ENCODE assay signal across 18 cellular contexts in genomic region chr3:197794115-197794514, GRCh38. TPM values are rescaled to one million over a fixed set of nuclear protein-coding genes. Genes with fewer than 3 reads are reported as not detected.
DNase-seq lines count a peak whose midpoint lies in the region; ATAC-seq, FAIRE-seq and TF ChIP-seq lines count a peak whose summit lies in the region.
"Had no signal": no experiment of that assay in that cellular context is flagged by ENCODE, and none has a peak within 500 bp of the region (broad histone marks: within the 10 kb centered on the region; RNA-seq: fewer than 3 reads in every experiment).

No MANE protein-coding gene starts in this region.

- intact Hi-C loops in OCI-LY7 (cut with micrococcal nuclease; ENCODE audit: unreplicated experiment) = no loop called here
- intact Hi-C loops in sigmoid colon (cut with DNase I) = no loop called here

- TF ChIP-seq POLR2A in A549 (IDR thresholded peaks at IDR 0.05; ENCODE audit: low read length) (no peak), GM12891 (IDR thresholded peaks at IDR 0.05; ENCODE audit: low read depth, low read length) (no peak), upper lobe of left lung (IDR thresholded peaks at IDR 0.05) (no peak), sigmoid colon (IDR thresholded peaks at IDR 0.05) (no peak)

- TF ChIP-seq EP300 in A549 (IDR thresholded peaks at IDR 0.05) = no peak
- no peak for TF ChIP-seq EP300 in upper lobe of left lung (IDR thresholded peaks at IDR 0.05)
- no peak for TF ChIP-seq EP300 in sigmoid colon (IDR thresholded peaks at IDR 0.05)

- no peak for TF ChIP-seq CTCF in A549 (IDR thresholded peaks at IDR 0.05)
- TF ChIP-seq CTCF in OCI-LY7 (conservative IDR thresholded peaks at IDR 0.05; ENCODE audit: low read length) = no peak
- no peak for TF ChIP-seq CTCF in keratinocyte (optimal IDR thresholded peaks at IDR 0.05 in 1 of 3, IDR thresholded peaks at IDR 0.05 in 1 of 3, conservative IDR thresholded peaks at IDR 0.05 in 1 of 3; ENCODE audit: extremely low read depth in 1 of 3, insufficient read depth in 2 of 3, low read length in 3 of 3)
- no peak for TF ChIP-seq CTCF in upper lobe of left lung (IDR thresholded peaks at IDR 0.05)
- TF ChIP-seq CTCF in sigmoid colon (IDR thresholded peaks at IDR 0.05) = no peak

- no peak for TF ChIP-seq RAD21 in A549 (conservative IDR thresholded peaks at IDR 0.05 in 1 of 2, IDR thresholded peaks at IDR 0.05 in 1 of 2)

- H3K27me3 ChIP-seq in keratinocyte (ENCODE audit: control insufficient read depth, extremely low read depth, insufficient read depth, low read length) (no peaks in the 10 kb centered on the region), upper lobe of left lung (no peaks in the 10 kb centered on the region), sigmoid colon (no peaks in the 10 kb centered on the region)
- H3K27me3 ChIP-seq: brain microvascular endothelial cell, colonic mucosa had no signal

- FAIRE-seq in A549 (lab: Jason Lieb, UNC) = no peak
- no peak for FAIRE-seq in GM12891 (lab: Jason Lieb, UNC)
- no peak for FAIRE-seq in keratinocyte (lab: Jason Lieb, UNC)
- FAIRE-seq: small intestine had no signal

- CTCF ChIA-PET in A549 (lab: Yijun Ruan, JAX) (interaction anchor here (1.3 kb wide), 1 partner anchor 8 kb away, joined by 3 read pairs; no protein-coding TSS in a partner anchor), OCI-LY7 (lab: Charles Lee; ENCODE audit: unreplicated experiment) (no interaction called here)

- no peak overlapping the region for H2AFZ ChIP-seq in OCI-LY7 (ENCODE audit: low read length)
- no peak overlapping the region for H2AFZ ChIP-seq in keratinocyte (ENCODE audit: control insufficient read depth, low read length)

- H3K9me3 ChIP-seq in A549 = no peaks in the 10 kb centered on the region
- H3K9me3 ChIP-seq in OCI-LY7 (ENCODE audit: low read length) = no peaks in the 10 kb centered on the region
- no peaks in the 10 kb centered on the region for H3K9me3 ChIP-seq in keratinocyte (ENCODE audit: control insufficient read depth, low read depth, low read length)
- H3K9me3 ChIP-seq in upper lobe of left lung = no peaks in the 10 kb centered on the region
- H3K9me3 ChIP-seq in sigmoid colon = no peaks in the 10 kb centered on the region
- H3K9me3 ChIP-seq: colonic mucosa, lower lobe of right lung had no signal

- peaks cover 64% of the 10 kb centered on the region for H3K79me2 ChIP-seq in OCI-LY7 (ENCODE audit: insufficient read depth, low read depth, low read length)
- peaks cover 76% of the 10 kb centered on the region for H3K79me2 ChIP-seq in keratinocyte (ENCODE audit: control insufficient read depth, insufficient read depth, low read length)

- H3K9me1 ChIP-seq in keratinocyte (ENCODE audit: control insufficient read depth, extremely low read depth, insufficient read depth, low read length) = no peaks in the 10 kb centered on the region

- H3K4me2 ChIP-seq in A549 = peak overlapping the region; percentile 39; the same call in 2 of the 3 replicates
- peak overlapping the region; percentile 69 for H3K4me2 ChIP-seq in OCI-LY7 (ENCODE audit: low read length)
- H3K4me2 ChIP-seq in keratinocyte (ENCODE audit: control insufficient read depth, extremely low read depth, insufficient read depth, low read depth, low read length) = peak overlapping the region; percentile 60

- ATAC-seq in A549 (no peak), upper lobe of left lung (ENCODE audit: low FRiP score in 2 of 2) (no peak)
- ATAC-seq: lower lobe of right lung had no signal

- H3K9me2 ChIP-seq in OCI-LY7 (ENCODE audit: insufficient read depth, low read length) = no peaks in the 10 kb centered on the region

- dilution Hi-C loops in keratinocyte (cut with MboI; ENCODE audit: extremely low pct_ligation_motif_present, low sequenced_read_pairs) = no loop called here

- 95% methylated on average over 1 of the region's 1 CpG for WGBS in A549 (ENCODE audit: missing lambda C conversion rate)
- 93 to 100% methylated on average over 1 of the region's 1 CpG for WGBS in upper lobe of left lung, 2 donors
- WGBS in sigmoid colon, 2 donors = 78 to 93% methylated on average over 1 of the region's 1 CpG

- H4K20me1 ChIP-seq in OCI-LY7 (ENCODE audit: insufficient read depth, low read length) (peaks cover 14% of the 10 kb centered on the region; the same call in 1 of the 2 replicates), keratinocyte (ENCODE audit: control insufficient read depth, extremely low read depth, insufficient read depth, low read length) (peaks cover 2% of the 10 kb centered on the region)

- no peaks in the 10 kb centered on the region for H3K36me3 ChIP-seq in OCI-LY7 (ENCODE audit: insufficient read depth, low read length)
- no peaks in the 10 kb centered on the region for H3K36me3 ChIP-seq in keratinocyte (ENCODE audit: control insufficient read depth in 2 of 2, extremely low read depth in 1 of 2, insufficient read depth in 2 of 2, low read length in 2 of 2)
- no peaks in the 10 kb centered on the region for H3K36me3 ChIP-seq in upper lobe of left lung
- H3K36me3 ChIP-seq in sigmoid colon = no peaks in the 10 kb centered on the region
- H3K36me3 ChIP-seq: brain microvascular endothelial cell, colonic mucosa, lower lobe of right lung had no signal

- no peak overlapping the region for H3K4me3 ChIP-seq in A549
- peak overlapping the region; percentile 18 for H3K4me3 ChIP-seq in OCI-LY7 (ENCODE audit: low read depth, low read length, poor library complexity, severe bottlenecking)
- no peak overlapping the region for H3K4me3 ChIP-seq in keratinocyte (ENCODE audit: control insufficient read depth in 2 of 3, extremely low read depth in 1 of 3, insufficient read depth in 2 of 3, low read depth in 1 of 3, low read length in 3 of 3)
- H3K4me3 ChIP-seq in upper lobe of left lung = no peak overlapping the region
- H3K4me3 ChIP-seq in sigmoid colon = no peak overlapping the region
- H3K4me3 ChIP-seq: colonic mucosa had no signal

- no peak for DNase-seq in A549 (ENCODE audit: low read depth in 1 of 2, low spot score in 1 of 2)
- no peak for DNase-seq in GM12891 (ENCODE audit: insufficient read length, low spot score)
- DNase-seq in OCI-LY7 (ENCODE audit: low spot score) = peak; percentile 48
- DNase-seq in keratinocyte (ENCODE audit: low read depth, low spot score) = no peak
- no peak for DNase-seq in upper lobe of left lung
- no peak for DNase-seq in occipital lobe (lab: John Stamatoyannopoulos, UW)
- DNase-seq in sigmoid colon = no peak
- DNase-seq in Kasumi-1 (lab: John Stamatoyannopoulos, UW) = no peak
- DNase-seq: ACHN; activated CD4-positive, alpha-beta T cell treated with anti-CD3 and anti-CD28 coated beads for 1 hour; brain microvascular endothelial cell; colonic mucosa; islet precursor cell; lower lobe of right lung; NCI-H1417 treated with DMSO at 0.1 percent for 48 hours; small intestine; stimulated activated CD4-positive, alpha-beta T cell treated with anti-CD3 and anti-CD28 coated beads, Interleukin-4, amount 100 ng/mL, for 4 hours; T1000 had no signal

- POLR2A ChIA-PET in A549 (lab: Yijun Ruan, JAX) (no interaction called here), OCI-LY7 (lab: Charles Lee) (interaction anchor here (1.2 to 3.0 kb wide), 3 partner anchors 10 to 68 kb away, joined by 3 to 11 read pairs (median 5); no protein-coding TSS in a partner anchor)

- BruUV-seq in OCI-LY7 (replicated peaks; lab: Mats Ljungman, UMichigan) = no TSS peak

- H3K9ac ChIP-seq in keratinocyte (ENCODE audit: control insufficient read depth, extremely low read depth, insufficient read depth, low read length) = no peak overlapping the region

- H3K27ac ChIP-seq in A549 (0 out of 6 replicates have a peak overlapping the region, but pooled peaks of 1 of the 2 experiments have one; percentile 24), OCI-LY7 (ENCODE audit: low read depth, low read length, poor library complexity, severe bottlenecking) (no peak overlapping the region), keratinocyte (ENCODE audit: control insufficient read depth, insufficient read depth, low read length) (no peak overlapping the region), upper lobe of left lung (no peak overlapping the region), sigmoid colon (no peak overlapping the region)
- H3K27ac ChIP-seq: brain microvascular endothelial cell, lower lobe of right lung had no signal

- peaks cover 36% of the 10 kb centered on the region for H3K4me1 ChIP-seq in A549
- peaks cover 50% of the 10 kb centered on the region for H3K4me1 ChIP-seq in OCI-LY7 (ENCODE audit: insufficient read depth, low read length, poor library complexity, severe bottlenecking)
- H3K4me1 ChIP-seq in keratinocyte (ENCODE audit: control insufficient read depth, extremely low read depth, insufficient read depth, low read length) = peaks cover 17% of the 10 kb centered on the region
- peaks cover 19 to 30% (median 26%) of the 10 kb centered on the region in 4 donors for H3K4me1 ChIP-seq in upper lobe of left lung
- peaks cover 0 to 45% (median 38%) of the 10 kb centered on the region in 4 donors for H3K4me1 ChIP-seq in sigmoid colon

RNA-seq across cellular contexts. Expression of gene LRCH3, which starts 3.1 kb away (rescaled TPM):
- polyA plus RNA-seq in A549 (2011; rRNA removed) (44.6 and 66.0 TPM in 2 replicates), A549 (2017; fragmentation: RNase III; extraction: RNeasy Plus Mini Kit Qiagen cat#74134 plus additional on column Dnase treatment) (12.1 to 14.2 TPM (median 12.6 TPM) in 3 replicates), keratinocyte (31.6 to 50.2 TPM (median 47.4 TPM) in 3 replicates), sigmoid colon (10 to 100 TPM in 1 of 3 donors, 1 to 10 TPM in 2; 4.8 to 15.7 (median 5.5) TPM)
- 11.0 and 13.3 TPM in 2 replicates for polyA plus RNA-seq in A549 (2012; cell fraction: cytosol; rRNA removed)
- 11.4 and 18.7 TPM in 2 replicates for polyA plus RNA-seq in A549 (2012; cell fraction: nucleus; rRNA removed)
- 62.9 and 69.4 TPM in 2 replicates for polyA minus RNA-seq in A549 (2011; rRNA and poly(A)+ RNA removed)
- polyA plus RNA-seq in GM12891 (2012; ENCODE audit: low read depth, missing spikeins) = 19.6 TPM
- 39.0 and 44.2 TPM in 2 replicates for total RNA-seq in OCI-LY7 (2014; rRNA removed; shearing (Covaris generic))
- total RNA-seq in OCI-LY7 (2022) (52.6 and 53.0 TPM in 2 replicates), upper lobe of left lung (10 to 100 TPM; 24.6 to 68.1 (median 34.2) TPM), occipital lobe (71.4 TPM), sigmoid colon (100 to 1,000 TPM in 1 of 4 donors, 10 to 100 TPM in 3; 44.7 to 154 (median 49.4) TPM)
- polyA plus RNA-seq in keratinocyte (2011; ENCODE audit: low read depth) = 16.5 TPM
- polyA plus RNA-seq in keratinocyte (2011; cell fraction: cytosol; rRNA removed) = 41.8 and 45.6 TPM in 2 replicates
- polyA plus RNA-seq in keratinocyte (2011; cell fraction: nucleus; rRNA removed) = 47.2 and 69.4 TPM in 2 replicates
- polyA plus RNA-seq in keratinocyte (2012; ENCODE audit: low replicate concordance) = 10.2 and 21.8 TPM in 2 replicates
- 58.4 to 112 TPM (median 77.9 TPM) in 3 replicates for polyA minus RNA-seq in keratinocyte
- polyA minus RNA-seq in keratinocyte (2011; cell fraction: cytosol; rRNA and poly(A)+ RNA removed) = 21.1 TPM
- polyA minus RNA-seq in keratinocyte (2011; cell fraction: nucleus; rRNA and poly(A)+ RNA removed) = 49.9 and 88.2 TPM in 2 replicates

RNA-seq across cellular contexts. Expression of gene FYTTD1, which starts 44.4 kb away (rescaled TPM):
- polyA plus RNA-seq in A549 (2011; rRNA removed) (24.8 and 37.3 TPM in 2 replicates), A549 (2017; fragmentation: RNase III; extraction: RNeasy Plus Mini Kit Qiagen cat#74134 plus additional on column Dnase treatment) (19.8 to 22.2 TPM (median 20.9 TPM) in 3 replicates), keratinocyte (34.0 to 48.0 TPM (median 35.6 TPM) in 3 replicates), sigmoid colon (10 to 100 TPM; 11.4 to 15.7 (median 13.2) TPM)
- polyA plus RNA-seq in A549 (2012; cell fraction: cytosol; rRNA removed) = 4.9 and 5.8 TPM in 2 replicates
- 2.2 TPM in 2 replicates for polyA plus RNA-seq in A549 (2012; cell fraction: nucleus; rRNA removed)
- 11.0 and 11.3 TPM in 2 replicates for polyA minus RNA-seq in A549 (2011; rRNA and poly(A)+ RNA removed)
- polyA plus RNA-seq in GM12891 (2012; ENCODE audit: low read depth, missing spikeins) = 34.1 TPM
- total RNA-seq in OCI-LY7 (2014; rRNA removed; shearing (Covaris generic)) = 47.6 and 63.8 TPM in 2 replicates
- total RNA-seq in OCI-LY7 (2022) (49.2 and 57.8 TPM in 2 replicates), upper lobe of left lung (10 to 100 TPM; 25.5 to 50.0 (median 37.5) TPM), occipital lobe (67.4 TPM), sigmoid colon (10 to 100 TPM; 46.4 to 63.9 (median 51.8) TPM)
- 67.5 TPM for polyA plus RNA-seq in keratinocyte (2011; ENCODE audit: low read depth)
- 26.6 and 50.9 TPM in 2 replicates for polyA plus RNA-seq in keratinocyte (2011; cell fraction: cytosol; rRNA removed)
- polyA plus RNA-seq in keratinocyte (2011; cell fraction: nucleus; rRNA removed) = 16.9 and 24.3 TPM in 2 replicates
- 42.3 and 49.7 TPM in 2 replicates for polyA plus RNA-seq in keratinocyte (2012; ENCODE audit: low replicate concordance)
- 5.1 to 46.7 TPM (median 26.8 TPM) in 3 replicates for polyA minus RNA-seq in keratinocyte
- 55.6 TPM for polyA minus RNA-seq in keratinocyte (2011; cell fraction: cytosol; rRNA and poly(A)+ RNA removed)
- 9.5 and 21.3 TPM in 2 replicates for polyA minus RNA-seq in keratinocyte (2011; cell fraction: nucleus; rRNA and poly(A)+ RNA removed)

RNA-seq across cellular contexts. Expression of gene RUBCN, which starts 57.4 kb away (rescaled TPM):
- 8.0 and 8.2 TPM in 2 replicates for polyA plus RNA-seq in A549 (2011; rRNA removed)
- 5.3 and 8.0 TPM in 2 replicates for polyA plus RNA-seq in A549 (2012; cell fraction: cytosol; rRNA removed)
- 11.5 and 15.4 TPM in 2 replicates for polyA plus RNA-seq in A549 (2012; cell fraction: nucleus; rRNA removed)
- 5.7 to 6.5 TPM (median 6.1 TPM) in 3 replicates for polyA plus RNA-seq in A549 (2017; fragmentation: RNase III; extraction: RNeasy Plus Mini Kit Qiagen cat#74134 plus additional on column Dnase treatment)
- 13.2 and 16.6 TPM in 2 replicates for polyA minus RNA-seq in A549 (2011; rRNA and poly(A)+ RNA removed)
- polyA plus RNA-seq in GM12891 (2012; ENCODE audit: low read depth, missing spikeins) = 29.4 TPM
- 37.1 and 45.1 TPM in 2 replicates for total RNA-seq in OCI-LY7 (2014; rRNA removed; shearing (Covaris generic))
- 48.4 and 56.7 TPM in 2 replicates for total RNA-seq in OCI-LY7 (2022)
- polyA plus RNA-seq in keratinocyte = 8.1 to 15.4 TPM (median 8.9 TPM) in 3 replicates
- polyA plus RNA-seq in keratinocyte (2011; ENCODE audit: low read depth) = 5.6 TPM
- polyA plus RNA-seq in keratinocyte (2011; cell fraction: cytosol; rRNA removed) = 9.9 and 10.2 TPM in 2 replicates
- 30.8 and 34.2 TPM in 2 replicates for polyA plus RNA-seq in keratinocyte (2011; cell fraction: nucleus; rRNA removed)
- polyA plus RNA-seq in keratinocyte (2012; ENCODE audit: low replicate concordance) = 11.2 and 12.9 TPM in 2 replicates
- 22.1 to 34.5 TPM (median 33.8 TPM) in 3 replicates for polyA minus RNA-seq in keratinocyte
- polyA minus RNA-seq in keratinocyte (2011; cell fraction: cytosol; rRNA and poly(A)+ RNA removed) = 16.1 TPM
- 30.1 and 36.6 TPM in 2 replicates for polyA minus RNA-seq in keratinocyte (2011; cell fraction: nucleus; rRNA and poly(A)+ RNA removed)
- 100 to 1,000 TPM in 1 of 6 donors, 10 to 100 TPM in 5; 34.8 to 103 (median 51.2) TPM for total RNA-seq in upper lobe of left lung
- 29.3 TPM for total RNA-seq in occipital lobe
- total RNA-seq in sigmoid colon = 10 to 100 TPM; 35.2 to 41.8 (median 36.6) TPM
- polyA plus RNA-seq in sigmoid colon = 10 to 100 TPM in 1 of 3 donors, 1 to 10 TPM in 2; 2.4 to 20.4 (median 5.5) TPM
